8 cellular contexts compared by ENCODE assay signal in the genomic region with DNA sequence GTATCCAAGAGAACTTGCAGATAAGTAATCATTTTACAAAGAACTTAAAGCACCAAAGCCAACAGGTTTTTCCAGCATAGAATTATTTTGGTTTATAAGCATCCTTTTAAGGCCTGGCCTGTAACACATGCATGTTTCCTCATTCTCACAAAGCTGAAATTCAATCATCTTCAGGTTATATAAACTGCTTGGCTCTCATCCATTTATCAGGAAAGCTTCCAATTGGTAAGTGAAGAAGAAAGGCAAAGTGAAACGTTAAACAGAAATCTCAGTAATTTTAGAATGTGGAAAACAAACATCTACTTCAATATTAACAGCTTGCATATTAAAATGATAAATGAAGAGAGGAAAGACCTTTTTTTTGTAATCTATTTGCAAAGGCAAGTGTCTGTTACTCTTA. TPM values are rescaled to one million over a fixed set of nuclear protein-coding genes. Genes with fewer than 3 reads are reported as not detected.
DNase-seq lines count a peak whose midpoint lies in the region; ATAC-seq, FAIRE-seq and TF ChIP-seq lines count a peak whose summit lies in the region.

No MANE protein-coding gene starts in this region.

- H3K9me3 ChIP-seq in HepG2 (ENCODE audit: low read length) (no peaks in the 10 kb centered on the region), upper lobe of right lung (no peaks in the 10 kb centered on the region), neuronal stem cell (replicated peaks in 1 of 2; ENCODE audit: control insufficient read depth in 2 of 2, insufficient read depth in 1 of 2, low read depth in 1 of 2, low read length in 2 of 2) (no peaks in the 10 kb centered on the region)

- in situ Hi-C loops in HepG2 (cut with HindIII; ENCODE audit: extremely low pct_ligation_motif_present, low pct_unique_long_range_greater_than_20kb) (loop anchor here (5.0 kb wide), 1 partner anchor 58 kb away; the partner anchor contains the start of gene SELENOT), ACHN (cut with HindIII; ENCODE audit: low pct_ligation_motif_present, low pct_unique_long_range_greater_than_20kb, low sequenced_read_pairs) (no loop called here)

- intact Hi-C loops in HepG2 (cut with micrococcal nuclease; ENCODE audit: unreplicated experiment) = loop anchor here (5.0 to 10.0 kb wide), 2 partner anchors 132 to 160 kb away; partner anchors contain the start of gene ERICH6
- intact Hi-C loops in upper lobe of right lung (cut with DNase I) = no loop called here

- no peak overlapping the region for H3K18ac ChIP-seq in neuronal stem cell (ENCODE audit: low read length)

- peak overlapping the region; percentile 93 for H3K4me3 Mint-ChIP-seq in activated naive CD4-positive, alpha-beta T cell treated with anti-CD3 and anti-CD28 coated beads, Interleukin-2, amount 10 ng/mL, durations not matched to agents 7 days and 5 days
- H3K4me3 Mint-ChIP-seq in activated naive CD8-positive, alpha-beta T cell treated with anti-CD3 and anti-CD28 coated beads, Interleukin-2, amount 50 U/mL, for 24 hours = peak overlapping the region; percentile 99

- H3K36me3 Mint-ChIP-seq in activated naive CD4-positive, alpha-beta T cell treated with anti-CD3 and anti-CD28 coated beads, Interleukin-2, amount 10 ng/mL, durations not matched to agents 7 days and 5 days = peaks cover 45% of the 10 kb centered on the region
- H3K36me3 Mint-ChIP-seq in activated naive CD8-positive, alpha-beta T cell treated with anti-CD3 and anti-CD28 coated beads, Interleukin-2, amount 50 U/mL, for 24 hours (ENCODE audit: low read depth) = peaks cover 57% of the 10 kb centered on the region

- FAIRE-seq in HepG2 (lab: Jason Lieb, UNC) = no peak

- H2BK12ac ChIP-seq in neuronal stem cell (ENCODE audit: low read length) = no peak overlapping the region

- no peak for TF ChIP-seq EP300 in HepG2 (IDR thresholded peaks at IDR 0.05; ENCODE audit: low read depth in 2 of 2, low read length in 2 of 2)
- TF ChIP-seq EP300 in HepG2 (CRISPR knock-in tag; IDR thresholded peaks at IDR 0.05; ENCODE audit: borderline replicate concordance) = no peak

- H4K8ac ChIP-seq in neuronal stem cell (ENCODE audit: low read depth, low read length) = no peak overlapping the region

- no peak for DNase-seq in activated naive CD4-positive, alpha-beta T cell treated with anti-CD3 and anti-CD28 coated beads, Interleukin-2, amount 10 ng/mL, durations not matched to agents 7 days and 5 days
- DNase-seq in activated naive CD4-positive, alpha-beta T cell (lab: John Stamatoyannopoulos, UW) = no peak
- DNase-seq in activated naive CD8-positive, alpha-beta T cell treated with anti-CD3 and anti-CD28 coated beads, Interleukin-2, amount 50 U/mL, for 24 hours = no peak
- DNase-seq in HepG2 (ENCODE audit: low spot score) = peak; percentile 12
- DNase-seq in upper lobe of right lung = no peak
- DNase-seq in neuronal stem cell (ENCODE audit: low spot score) = no peak
- no peak for DNase-seq in ACHN

- TSS peak; percentile 50 for BruUV-seq in HepG2 (replicated peaks; lab: Mats Ljungman, UMichigan)

- H3K4me3 ChIP-seq in HepG2 (replicated peaks in 1 of 3; ENCODE audit: insufficient read depth in 1 of 3, low read depth in 2 of 3, low read length in 3 of 3) (peak overlapping the region; percentile 94 to 97 (median 94); a peak in 5 of 6 replicates), upper lobe of right lung (peak overlapping the region; percentile 62), neuronal stem cell (ENCODE audit: low read length in 2 of 2) (peak overlapping the region in 1 of 2 donors; percentile 76)

- CTCF ChIA-PET in activated naive CD4-positive, alpha-beta T cell treated with anti-CD3 and anti-CD28 coated beads, Interleukin-2, amount 10 ng/mL, durations not matched to agents 7 days and 5 days (lab: Charles Lee) = interaction anchor here (1.2 to 1.4 kb wide), 4 partner anchors 10 to 601 kb away, joined by 3 to 4 read pairs (median 4); no protein-coding TSS in a partner anchor
- CTCF ChIA-PET in HepG2 (lab: Yijun Ruan, JAX; ENCODE audit: low intra/inter-chr PET ratio, low total read pairs) = no interaction called here

- peaks cover 17% of the 10 kb centered on the region; the same call in 1 of the 2 replicates for H4K20me1 ChIP-seq in HepG2 (ENCODE audit: insufficient read depth, low read length)

- peak overlapping the region; percentile 14 for H3K27ac ChIP-seq in HepG2 (ENCODE audit: extremely low read length, insufficient read depth, low read length)
- peak overlapping the region; percentile 99 for H3K27ac ChIP-seq in upper lobe of right lung
- no peak overlapping the region for H3K27ac ChIP-seq in neuronal stem cell (replicated peaks; ENCODE audit: low read length)

- peaks cover 66% of the 10 kb centered on the region for H3K79me2 ChIP-seq in HepG2 (ENCODE audit: insufficient read depth, low read length)

- H2BK5ac ChIP-seq in neuronal stem cell (ENCODE audit: low read length) = no peak overlapping the region

- H3K9me3 Mint-ChIP-seq in activated naive CD4-positive, alpha-beta T cell treated with anti-CD3 and anti-CD28 coated beads, Interleukin-2, amount 10 ng/mL, durations not matched to agents 7 days and 5 days = no peaks in the 10 kb centered on the region
- no peaks in the 10 kb centered on the region for H3K9me3 Mint-ChIP-seq in activated naive CD8-positive, alpha-beta T cell treated with anti-CD3 and anti-CD28 coated beads, Interleukin-2, amount 50 U/mL, for 24 hours

- H2AK5ac ChIP-seq in neuronal stem cell (ENCODE audit: low read depth, low read length) = no peak overlapping the region

- no peak overlapping the region for H3K14ac ChIP-seq in neuronal stem cell (ENCODE audit: low read length)

- 2% methylated on average over 1 of the region's 1 CpG for WGBS in HepG2 (ENCODE audit: low lambda C conversion rate)
- no CpG with 5 or more reads among the region's 1 CpG for WGBS in neuronal stem cell (ENCODE audit: extremely low coverage in 2 of 2, insufficient read length in 2 of 2, insufficient replicate concordance in 1 of 2), 2 donors

- TF ChIP-seq RAD21 in HepG2 (CRISPR knock-in tag; IDR thresholded peaks at IDR 0.05) = no peak

- peak overlapping the region; percentile 99 for H3K9ac ChIP-seq in HepG2 (ENCODE audit: insufficient read depth, low read depth, low read length)
- no peak overlapping the region for H3K9ac ChIP-seq in neuronal stem cell (ENCODE audit: low read depth, low read length, poor library complexity)

- peaks cover 0 to 7% of the 10 kb centered on the region in 2 experiments; a peak in 1 of 5 replicates for H3K27me3 ChIP-seq in HepG2 (ENCODE audit: control insufficient read depth in 1 of 2, insufficient read depth in 2 of 2, low read length in 2 of 2)
- no peaks in the 10 kb centered on the region for H3K27me3 ChIP-seq in upper lobe of right lung
- H3K27me3 ChIP-seq in neuronal stem cell (ENCODE audit: control insufficient read depth in 3 of 3, insufficient read depth in 3 of 3, low read depth in 1 of 3, low read length in 3 of 3) = no peaks in the 10 kb centered on the region

- H3K27me3 Mint-ChIP-seq in activated naive CD4-positive, alpha-beta T cell treated with anti-CD3 and anti-CD28 coated beads, Interleukin-2, amount 10 ng/mL, durations not matched to agents 7 days and 5 days = no peaks in the 10 kb centered on the region
- H3K27me3 Mint-ChIP-seq in activated naive CD8-positive, alpha-beta T cell treated with anti-CD3 and anti-CD28 coated beads, Interleukin-2, amount 50 U/mL, for 24 hours = no peaks in the 10 kb centered on the region

- H2AFZ ChIP-seq in HepG2 (ENCODE audit: low read length) (no peak overlapping the region), neuronal stem cell (ENCODE audit: low read length) (no peak overlapping the region)

- peaks cover 3% of the 10 kb centered on the region for H3K79me1 ChIP-seq in neuronal stem cell (ENCODE audit: low read depth, low read length)

- H3K27ac Mint-ChIP-seq in activated naive CD4-positive, alpha-beta T cell treated with anti-CD3 and anti-CD28 coated beads, Interleukin-2, amount 10 ng/mL, durations not matched to agents 7 days and 5 days = peak overlapping the region; percentile 43
- H3K27ac Mint-ChIP-seq in activated naive CD8-positive, alpha-beta T cell treated with anti-CD3 and anti-CD28 coated beads, Interleukin-2, amount 50 U/mL, for 24 hours = peak overlapping the region; percentile 99

- H3K4ac ChIP-seq in neuronal stem cell (ENCODE audit: low read length) = no peak overlapping the region

- H3K23ac ChIP-seq in neuronal stem cell (ENCODE audit: low read depth, low read length, poor library complexity) = no peak overlapping the region

- peaks cover 56% of the 10 kb centered on the region for H3K4me1 Mint-ChIP-seq in activated naive CD4-positive, alpha-beta T cell treated with anti-CD3 and anti-CD28 coated beads, Interleukin-2, amount 10 ng/mL, durations not matched to agents 7 days and 5 days
- peaks cover 63% of the 10 kb centered on the region for H3K4me1 Mint-ChIP-seq in activated naive CD8-positive, alpha-beta T cell treated with anti-CD3 and anti-CD28 coated beads, Interleukin-2, amount 50 U/mL, for 24 hours

- peak overlapping the region; percentile 67 for H3K4me2 ChIP-seq in HepG2 (ENCODE audit: low read depth, low read length)
- H3K4me2 ChIP-seq in neuronal stem cell (ENCODE audit: insufficient read depth, low read length, poor library complexity, severe bottlenecking) = no peak overlapping the region

- H2BK120ac ChIP-seq in neuronal stem cell (ENCODE audit: low read depth, low read length) = no peak overlapping the region

- H3K36me3 ChIP-seq in HepG2 (replicated peaks in 1 of 2; ENCODE audit: control insufficient read depth in 1 of 2, insufficient read depth in 2 of 2, low read length in 2 of 2) (peaks cover 2 to 12% of the 10 kb centered on the region in 2 experiments; a peak in 3 of 5 replicates), upper lobe of right lung (peaks cover 24% of the 10 kb centered on the region), neuronal stem cell (replicated peaks in 1 of 2; ENCODE audit: control insufficient read depth in 2 of 2, insufficient read depth in 2 of 2, low read length in 2 of 2) (peaks cover 0 to 39% of the 10 kb centered on the region in 2 donors)

- no peak for ATAC-seq in activated naive CD8-positive, alpha-beta T cell treated with anti-CD3 and anti-CD28 coated beads, Interleukin-2, amount 50 U/mL, for 24 hours
- ATAC-seq in HepG2 (no peak), upper lobe of right lung (no peak), HG03565 (IDR thresholded peaks at IDR 0.05; ENCODE audit: unreplicated experiment) (no peak)

- H3K4me1 ChIP-seq in HepG2 (ENCODE audit: insufficient read depth, low read length) = peaks cover 46% of the 10 kb centered on the region
- H3K4me1 ChIP-seq in upper lobe of right lung = peaks cover 40% of the 10 kb centered on the region
- peaks cover 0 to 7% of the 10 kb centered on the region in 2 donors for H3K4me1 ChIP-seq in neuronal stem cell (ENCODE audit: control insufficient read depth in 2 of 2, insufficient read depth in 1 of 2, low read depth in 1 of 2, low read length in 2 of 2)

- TF ChIP-seq POLR2A in HepG2 (IDR thresholded peaks at IDR 0.05; ENCODE audit: insufficient read depth in 1 of 2, low read depth in 2 of 2, low read length in 2 of 2) = no peak

- POLR2A ChIA-PET in HepG2 (lab: Yijun Ruan, JAX) = no interaction called here

- no peak for TF ChIP-seq CTCF in HepG2 (CRISPR knock-in tag; IDR thresholded peaks at IDR 0.05)
- no peak for TF ChIP-seq CTCF in upper lobe of right lung (IDR thresholded peaks at IDR 0.05)

- H4K91ac ChIP-seq in neuronal stem cell (ENCODE audit: low read depth, low read length, poor library complexity) = no peak overlapping the region

- H2BK15ac ChIP-seq in neuronal stem cell (ENCODE audit: low read length) = no peak overlapping the region

RNA-seq across cellular contexts. Expression of gene SERP1, which starts 1.6 kb away (rescaled TPM):
- 95.0 and 108 TPM in 2 replicates for total RNA-seq in HepG2 (2016; rRNA removed; fragmentation: Illumina TruSeq; extraction: Trizol)
- total RNA-seq in HepG2 (2016; cell fraction: cytosol; rRNA removed; fragmentation: Illumina TruSeq; extraction: Trizol; ENCODE audit: low read depth) = 22.2 and 26.3 TPM in 2 replicates
- 93.6 and 108 TPM in 2 replicates for total RNA-seq in HepG2 (2016; cell fraction: insoluble cytoplasmic fraction; rRNA removed; fragmentation: Illumina TruSeq; extraction: Trizol)
- total RNA-seq in HepG2 (2016; cell fraction: membrane; rRNA removed; fragmentation: Illumina TruSeq; extraction: Trizol) = 57.6 and 60.7 TPM in 2 replicates
- 58.9 and 66.1 TPM in 2 replicates for total RNA-seq in HepG2 (2016; cell fraction: nucleus; rRNA removed; fragmentation: Illumina TruSeq; extraction: Trizol)
- 51.5 and 61.2 TPM in 2 replicates for polyA plus RNA-seq in HepG2 (2011; rRNA removed)
- polyA plus RNA-seq in HepG2 (2011; cell fraction: cytosol; rRNA removed) = 46.7 and 75.3 TPM in 2 replicates
- 65.0 and 72.2 TPM in 2 replicates for polyA plus RNA-seq in HepG2 (2011; cell fraction: nucleus; rRNA removed)
- polyA plus RNA-seq in HepG2 (2012) = 73.8 and 75.7 TPM in 2 replicates
- polyA plus RNA-seq in HepG2 (2016; cell fraction: cytosol; fragmentation: Illumina TruSeq; extraction: Trizol; ENCODE audit: low read depth) = 27.5 and 29.5 TPM in 2 replicates
- polyA plus RNA-seq in HepG2 (2016; cell fraction: insoluble cytoplasmic fraction; fragmentation: Illumina TruSeq; extraction: Trizol; ENCODE audit: low read depth) = 132 and 136 TPM in 2 replicates
- 45.6 and 47.4 TPM in 2 replicates for polyA plus RNA-seq in HepG2 (2016; cell fraction: membrane; fragmentation: Illumina TruSeq; extraction: Trizol; ENCODE audit: low read depth)
- 69.2 and 72.9 TPM in 2 replicates for polyA plus RNA-seq in HepG2 (2016; cell fraction: nucleus; fragmentation: Illumina TruSeq; extraction: Trizol; ENCODE audit: insufficient read depth, low read depth)
- polyA minus RNA-seq in HepG2 (2011; rRNA and poly(A)+ RNA removed; ENCODE audit: low replicate concordance) = 42.6 and 90.0 TPM in 2 replicates
- 66.9 and 87.4 TPM in 2 replicates for polyA minus RNA-seq in HepG2 (2011; cell fraction: cytosol; rRNA and poly(A)+ RNA removed)
- polyA minus RNA-seq in HepG2 (2011; cell fraction: nucleus; rRNA and poly(A)+ RNA removed) = 99.8 and 106 TPM in 2 replicates
- total RNA-seq in upper lobe of right lung = 132 TPM
- polyA plus RNA-seq in neuronal stem cell (2013, experiment 1 of 2) = 79.8 TPM
- polyA plus RNA-seq in neuronal stem cell (2013, experiment 2 of 2) = 81.3 TPM

RNA-seq across cellular contexts. Expression of gene EIF2A, which starts 1.9 kb away (rescaled TPM):
- total RNA-seq in HepG2 (2016; rRNA removed; fragmentation: Illumina TruSeq; extraction: Trizol) = 124 and 181 TPM in 2 replicates
- total RNA-seq in HepG2 (2016; cell fraction: cytosol; rRNA removed; fragmentation: Illumina TruSeq; extraction: Trizol; ENCODE audit: low read depth) = 107 and 124 TPM in 2 replicates
- total RNA-seq in HepG2 (2016; cell fraction: insoluble cytoplasmic fraction; rRNA removed; fragmentation: Illumina TruSeq; extraction: Trizol) = 129 and 176 TPM in 2 replicates
- total RNA-seq in HepG2 (2016; cell fraction: membrane; rRNA removed; fragmentation: Illumina TruSeq; extraction: Trizol) = 181 and 205 TPM in 2 replicates
- 96.9 and 98.8 TPM in 2 replicates for total RNA-seq in HepG2 (2016; cell fraction: nucleus; rRNA removed; fragmentation: Illumina TruSeq; extraction: Trizol)
- 90.5 and 139 TPM in 2 replicates for polyA plus RNA-seq in HepG2 (2011; rRNA removed)
- 126 and 136 TPM in 2 replicates for polyA plus RNA-seq in HepG2 (2011; cell fraction: cytosol; rRNA removed)
- 75.2 and 76.2 TPM in 2 replicates for polyA plus RNA-seq in HepG2 (2011; cell fraction: nucleus; rRNA removed)
- 133 and 143 TPM in 2 replicates for polyA plus RNA-seq in HepG2 (2012)
- polyA plus RNA-seq in HepG2 (2016; cell fraction: cytosol; fragmentation: Illumina TruSeq; extraction: Trizol; ENCODE audit: low read depth) = 83.6 and 86.7 TPM in 2 replicates
- 148 and 159 TPM in 2 replicates for polyA plus RNA-seq in HepG2 (2016; cell fraction: insoluble cytoplasmic fraction; fragmentation: Illumina TruSeq; extraction: Trizol; ENCODE audit: low read depth)
- 122 and 150 TPM in 2 replicates for polyA plus RNA-seq in HepG2 (2016; cell fraction: membrane; fragmentation: Illumina TruSeq; extraction: Trizol; ENCODE audit: low read depth)
- polyA plus RNA-seq in HepG2 (2016; cell fraction: nucleus; fragmentation: Illumina TruSeq; extraction: Trizol; ENCODE audit: insufficient read depth, low read depth) = 123 and 128 TPM in 2 replicates
- 53.6 and 75.5 TPM in 2 replicates for polyA minus RNA-seq in HepG2 (2011; rRNA and poly(A)+ RNA removed; ENCODE audit: low replicate concordance)
- polyA minus RNA-seq in HepG2 (2011; cell fraction: cytosol; rRNA and poly(A)+ RNA removed) = 112 and 145 TPM in 2 replicates
- polyA minus RNA-seq in HepG2 (2011; cell fraction: nucleus; rRNA and poly(A)+ RNA removed) = 134 and 155 TPM in 2 replicates
- total RNA-seq in upper lobe of right lung = 83.8 TPM
- 83.3 TPM for polyA plus RNA-seq in neuronal stem cell (2013, experiment 1 of 2)
- polyA plus RNA-seq in neuronal stem cell (2013, experiment 2 of 2) = 80.7 TPM

RNA-seq across cellular contexts. Expression of gene SELENOT, which starts 58.4 kb away (rescaled TPM):
- total RNA-seq in HepG2 (2016; rRNA removed; fragmentation: Illumina TruSeq; extraction: Trizol) = 106 and 122 TPM in 2 replicates
- 22.6 and 24.8 TPM in 2 replicates for total RNA-seq in HepG2 (2016; cell fraction: cytosol; rRNA removed; fragmentation: Illumina TruSeq; extraction: Trizol; ENCODE audit: low read depth)
- 109 and 124 TPM in 2 replicates for total RNA-seq in HepG2 (2016; cell fraction: insoluble cytoplasmic fraction; rRNA removed; fragmentation: Illumina TruSeq; extraction: Trizol)
- total RNA-seq in HepG2 (2016; cell fraction: membrane; rRNA removed; fragmentation: Illumina TruSeq; extraction: Trizol) = 57.8 and 63.8 TPM in 2 replicates
- 67.7 and 88.4 TPM in 2 replicates for total RNA-seq in HepG2 (2016; cell fraction: nucleus; rRNA removed; fragmentation: Illumina TruSeq; extraction: Trizol)
- polyA plus RNA-seq in HepG2 (2011; rRNA removed) = 234 and 273 TPM in 2 replicates
- polyA plus RNA-seq in HepG2 (2011; cell fraction: cytosol; rRNA removed) = 115 and 155 TPM in 2 replicates
- polyA plus RNA-seq in HepG2 (2011; cell fraction: nucleus; rRNA removed) = 44.2 and 52.8 TPM in 2 replicates
- polyA plus RNA-seq in HepG2 (2012) = 41.0 and 52.5 TPM in 2 replicates
- 10.6 and 12.5 TPM in 2 replicates for polyA plus RNA-seq in HepG2 (2016; cell fraction: cytosol; fragmentation: Illumina TruSeq; extraction: Trizol; ENCODE audit: low read depth)
- 86.8 and 91.6 TPM in 2 replicates for polyA plus RNA-seq in HepG2 (2016; cell fraction: insoluble cytoplasmic fraction; fragmentation: Illumina TruSeq; extraction: Trizol; ENCODE audit: low read depth)
- 39.2 and 39.5 TPM in 2 replicates for polyA plus RNA-seq in HepG2 (2016; cell fraction: membrane; fragmentation: Illumina TruSeq; extraction: Trizol; ENCODE audit: low read depth)
- 107 and 110 TPM in 2 replicates for polyA plus RNA-seq in HepG2 (2016; cell fraction: nucleus; fragmentation: Illumina TruSeq; extraction: Trizol; ENCODE audit: insufficient read depth, low read depth)
- 144 and 312 TPM in 2 replicates for polyA minus RNA-seq in HepG2 (2011; rRNA and poly(A)+ RNA removed; ENCODE audit: low replicate concordance)
- polyA minus RNA-seq in HepG2 (2011; cell fraction: cytosol; rRNA and poly(A)+ RNA removed) = 62.6 and 74.9 TPM in 2 replicates
- 42.1 and 48.0 TPM in 2 replicates for polyA minus RNA-seq in HepG2 (2011; cell fraction: nucleus; rRNA and poly(A)+ RNA removed)
- total RNA-seq in upper lobe of right lung = 118 TPM
- polyA plus RNA-seq in neuronal stem cell (2013, experiment 1 of 2) = 37.6 TPM
- polyA plus RNA-seq in neuronal stem cell (2013, experiment 2 of 2) = 40.8 TPM
